ENCODE assay signal across 11 cellular contexts in genomic region chr7:150994141-150994837, GRCh38. TPM values are rescaled to one million over a fixed set of nuclear protein-coding genes. Genes with fewer than 3 reads are reported as not detected.
A peak's percentile ranks its signal among the peaks of the same experiment; 100 is the strongest.
DNase-seq lines count a peak whose midpoint lies in the region; ATAC-seq, FAIRE-seq and TF ChIP-seq lines count a peak whose summit lies in the region.
"Had no signal": no experiment of that assay in that cellular context is flagged by ENCODE, and none has a peak within 500 bp of the region (broad histone marks: within the 10 kb centered on the region; RNA-seq: fewer than 3 reads in every experiment).

No MANE protein-coding gene starts in this region.

- no peak overlapping the region for H3K27ac Mint-ChIP-seq in activated naive CD4-positive, alpha-beta T cell treated with anti-CD3 and anti-CD28 coated beads for 36 hours
- no peak overlapping the region for H3K27ac Mint-ChIP-seq in activated naive CD8-positive, alpha-beta T cell treated with anti-CD3 and anti-CD28 coated beads, Interleukin-2, amount 50 U/mL, for 24 hours
- no peak overlapping the region for H3K27ac Mint-ChIP-seq in stimulated activated memory B cell treated with anti-CD40 and anti-IgM and Interleukin-4, amounts not matched to agents 10 μg/mL and 1 μg/mL and 100 μg/mL, for 72 hours

- ATAC-seq in activated naive CD8-positive, alpha-beta T cell treated with anti-CD3 and anti-CD28 coated beads, Interleukin-2, amount 50 U/mL, for 24 hours = peak; percentile 42
- peak; percentile 57 to 70 for ATAC-seq in lower lobe of right lung
- ATAC-seq in omental fat pad (ENCODE audit: low FRiP score) = no peak
- no peak for ATAC-seq in stimulated activated memory B cell treated with anti-CD40 and anti-IgM and Interleukin-4, amounts not matched to agents 10 μg/mL and 1 μg/mL and 100 μg/mL, for 72 hours

- peak overlapping the region; percentile 53 for H3K4me3 Mint-ChIP-seq in activated naive CD4-positive, alpha-beta T cell treated with anti-CD3 and anti-CD28 coated beads for 36 hours
- no peak overlapping the region for H3K4me3 Mint-ChIP-seq in activated naive CD8-positive, alpha-beta T cell treated with anti-CD3 and anti-CD28 coated beads, Interleukin-2, amount 50 U/mL, for 24 hours
- no peak overlapping the region for H3K4me3 Mint-ChIP-seq in stimulated activated memory B cell treated with anti-CD40 and anti-IgM and Interleukin-4, amounts not matched to agents 10 μg/mL and 1 μg/mL and 100 μg/mL, for 72 hours

- FAIRE-seq in H54 (lab: Jason Lieb, UNC) = no peak

- peaks cover 41% of the 10 kb centered on the region for H3K4me1 Mint-ChIP-seq in activated naive CD4-positive, alpha-beta T cell treated with anti-CD3 and anti-CD28 coated beads for 36 hours (ENCODE audit: low read depth)
- peaks cover 21% of the 10 kb centered on the region for H3K4me1 Mint-ChIP-seq in activated naive CD8-positive, alpha-beta T cell treated with anti-CD3 and anti-CD28 coated beads, Interleukin-2, amount 50 U/mL, for 24 hours
- H3K4me1 Mint-ChIP-seq in stimulated activated memory B cell treated with anti-CD40 and anti-IgM and Interleukin-4, amounts not matched to agents 10 μg/mL and 1 μg/mL and 100 μg/mL, for 72 hours = peaks cover 13% of the 10 kb centered on the region

- DNase-seq in activated naive CD4-positive, alpha-beta T cell treated with anti-CD3 and anti-CD28 coated beads for 36 hours = peak; percentile 52
- DNase-seq in activated naive CD4-positive, alpha-beta T cell treated with Interleukin-2 at 50 U/mL for 16 hours = no peak
- DNase-seq in activated naive CD8-positive, alpha-beta T cell treated with anti-CD3 and anti-CD28 coated beads, Interleukin-2, amount 50 U/mL, for 24 hours = no peak
- no peak for DNase-seq in lower lobe of right lung
- no peak for DNase-seq in omental fat pad (ENCODE audit: low spot score)
- DNase-seq in H54 (ENCODE audit: insufficient read length, low spot score) = no peak
- DNase-seq: NCI-H510A had no signal

- TF ChIP-seq CTCF in lower lobe of right lung (IDR thresholded peaks at IDR 0.05) (no peak), omental fat pad (IDR thresholded peaks at IDR 0.05) (no peak)

- WGBS in urinary bladder = 38% methylated on average over 15 of the region's 15 CpGs

- H3K27me3 Mint-ChIP-seq in activated naive CD4-positive, alpha-beta T cell treated with anti-CD3 and anti-CD28 coated beads for 36 hours (ENCODE audit: low read depth) = no peaks in the 10 kb centered on the region
- H3K27me3 Mint-ChIP-seq in activated naive CD8-positive, alpha-beta T cell treated with anti-CD3 and anti-CD28 coated beads, Interleukin-2, amount 50 U/mL, for 24 hours = peaks cover 4% of the 10 kb centered on the region
- peaks cover 68% of the 10 kb centered on the region for H3K27me3 Mint-ChIP-seq in stimulated activated memory B cell treated with anti-CD40 and anti-IgM and Interleukin-4, amounts not matched to agents 10 μg/mL and 1 μg/mL and 100 μg/mL, for 72 hours

- intact Hi-C loops in activated naive CD4-positive, alpha-beta T cell treated with anti-CD3 and anti-CD28 coated beads for 36 hours (cut with micrococcal nuclease) = no loop called here
- intact Hi-C loops in lower lobe of right lung (cut with DNase I) = no loop called here

- no peak for TF ChIP-seq POLR2A in H54 (IDR thresholded peaks at IDR 0.05; ENCODE audit: low read depth, low read length)

- peaks cover 22% of the 10 kb centered on the region for H3K9me3 Mint-ChIP-seq in activated naive CD4-positive, alpha-beta T cell treated with anti-CD3 and anti-CD28 coated beads for 36 hours
- H3K9me3 Mint-ChIP-seq in activated naive CD8-positive, alpha-beta T cell treated with anti-CD3 and anti-CD28 coated beads, Interleukin-2, amount 50 U/mL, for 24 hours = peaks cover 17% of the 10 kb centered on the region
- peaks cover 16% of the 10 kb centered on the region for H3K9me3 Mint-ChIP-seq in stimulated activated memory B cell treated with anti-CD40 and anti-IgM and Interleukin-4, amounts not matched to agents 10 μg/mL and 1 μg/mL and 100 μg/mL, for 72 hours

- no peaks in the 10 kb centered on the region for H3K27me3 ChIP-seq in lower lobe of right lung (ENCODE audit: low read depth)

- no peaks in the 10 kb centered on the region for H3K9me3 ChIP-seq in lower lobe of right lung

- H3K4me3 ChIP-seq in lower lobe of right lung (peak overlapping the region; percentile 52), urinary bladder (ENCODE audit: low read depth, low read length) (peak overlapping the region; percentile 2)

- H3K4me1 ChIP-seq in lower lobe of right lung (peaks cover 38% of the 10 kb centered on the region), urinary bladder (ENCODE audit: insufficient read depth) (no peaks in the 10 kb centered on the region)

- H3K36me3 Mint-ChIP-seq in activated naive CD4-positive, alpha-beta T cell treated with anti-CD3 and anti-CD28 coated beads for 36 hours (ENCODE audit: low read depth) = no peaks in the 10 kb centered on the region
- no peaks in the 10 kb centered on the region for H3K36me3 Mint-ChIP-seq in activated naive CD8-positive, alpha-beta T cell treated with anti-CD3 and anti-CD28 coated beads, Interleukin-2, amount 50 U/mL, for 24 hours (ENCODE audit: low read depth)
- peaks cover 11% of the 10 kb centered on the region for H3K36me3 Mint-ChIP-seq in stimulated activated memory B cell treated with anti-CD40 and anti-IgM and Interleukin-4, amounts not matched to agents 10 μg/mL and 1 μg/mL and 100 μg/mL, for 72 hours

- CTCF ChIA-PET in activated naive CD4-positive, alpha-beta T cell treated with anti-CD3 and anti-CD28 coated beads for 36 hours (lab: Charles Lee) = interaction anchor here (0.7 to 3.6 kb wide), 11 partner anchors 9 to 178 kb away, joined by 3 to 29 read pairs (median 7); partner anchors contain the start of genes ASIC3 and SLC4A2

- peaks cover 4% of the 10 kb centered on the region for H3K36me3 ChIP-seq in lower lobe of right lung
- no peaks in the 10 kb centered on the region for H3K36me3 ChIP-seq in urinary bladder (ENCODE audit: insufficient read depth)

- H3K27ac ChIP-seq in lower lobe of right lung (peak overlapping the region; percentile 53), urinary bladder (ENCODE audit: low read depth) (no peak overlapping the region)
- H3K27ac ChIP-seq: C4-2B had no signal

RNA-seq across cellular contexts. Expression of gene NOS3, which starts 3.5 kb away (rescaled TPM):
- 1 to 10 TPM; 7.1 to 9.2 TPM for total RNA-seq in activated naive CD4-positive, alpha-beta T cell treated with anti-CD3 and anti-CD28 coated beads for 36 hours
- total RNA-seq in lower lobe of right lung (15.1 TPM), urinary bladder (6.0 TPM), omental fat pad (10 to 100 TPM; 11.2 to 75.3 (median 25.2) TPM)
- polyA plus RNA-seq in urinary bladder = 15.8 TPM

RNA-seq across cellular contexts. Expression of gene KCNH2, which starts 16.2 kb away (rescaled TPM):
- total RNA-seq in activated naive CD4-positive, alpha-beta T cell treated with anti-CD3 and anti-CD28 coated beads for 36 hours = under 1 TPM; 0.17 to 0.19 TPM
- total RNA-seq in lower lobe of right lung (2.4 TPM), urinary bladder (9.9 TPM), omental fat pad (under 1 TPM; 0.12 to 0.56 (median 0.47) TPM)
- 48.5 TPM for polyA plus RNA-seq in urinary bladder

RNA-seq across cellular contexts. Expression of gene ATG9B, which starts 30.0 kb away (rescaled TPM):
- 1 to 10 TPM; 2.8 to 4.0 TPM for total RNA-seq in activated naive CD4-positive, alpha-beta T cell treated with anti-CD3 and anti-CD28 coated beads for 36 hours
- total RNA-seq in lower lobe of right lung = 0.38 TPM
- total RNA-seq in urinary bladder = not detected
- polyA plus RNA-seq in urinary bladder = 0.32 TPM
- total RNA-seq in omental fat pad = under 1 TPM in 1 of 4 donors, not detected in 3; 0.46 TPM
- total RNA-seq: subcutaneous adipose tissue had no signal

RNA-seq across cellular contexts. Expression of gene ABCB8, which starts 34.0 kb away (rescaled TPM):
- 10 to 100 TPM; 41.3 to 47.8 TPM for total RNA-seq in activated naive CD4-positive, alpha-beta T cell treated with anti-CD3 and anti-CD28 coated beads for 36 hours
- 42.4 TPM for total RNA-seq in lower lobe of right lung
- 17.1 TPM for total RNA-seq in urinary bladder
- polyA plus RNA-seq in urinary bladder = 19.4 TPM
- 10 to 100 TPM; 25.5 to 39.4 (median 31.6) TPM for total RNA-seq in omental fat pad

RNA-seq across cellular contexts. Expression of gene ASIC3, which starts 54.0 kb away (rescaled TPM):
- 1 to 10 TPM; 6.8 to 7.9 TPM for total RNA-seq in activated naive CD4-positive, alpha-beta T cell treated with anti-CD3 and anti-CD28 coated beads for 36 hours
- total RNA-seq in lower lobe of right lung (3.7 TPM), urinary bladder (1.1 TPM), omental fat pad (1 to 10 TPM; 1.6 to 3.2 (median 2.3) TPM)
- 2.0 TPM for polyA plus RNA-seq in urinary bladder

Comparison
In these comparisons a context has a peak if more than half of its experiments do, and no peak if none do; other contexts are left out.
1. ATAC-seq: peak in activated naive CD8-positive, alpha-beta T cell treated with anti-CD3 and anti-CD28 coated beads, Interleukin-2, amount 50 U/mL, for 24 hours (single experiment) and lower lobe of right lung (2 of 2); none in omental fat pad (single experiment) and stimulated activated memory B cell treated with anti-CD40 and anti-IgM and Interleukin-4, amounts not matched to agents 10 μg/mL and 1 μg/mL and 100 μg/mL, for 72 hours (single experiment).